In the genomic region with DNA sequence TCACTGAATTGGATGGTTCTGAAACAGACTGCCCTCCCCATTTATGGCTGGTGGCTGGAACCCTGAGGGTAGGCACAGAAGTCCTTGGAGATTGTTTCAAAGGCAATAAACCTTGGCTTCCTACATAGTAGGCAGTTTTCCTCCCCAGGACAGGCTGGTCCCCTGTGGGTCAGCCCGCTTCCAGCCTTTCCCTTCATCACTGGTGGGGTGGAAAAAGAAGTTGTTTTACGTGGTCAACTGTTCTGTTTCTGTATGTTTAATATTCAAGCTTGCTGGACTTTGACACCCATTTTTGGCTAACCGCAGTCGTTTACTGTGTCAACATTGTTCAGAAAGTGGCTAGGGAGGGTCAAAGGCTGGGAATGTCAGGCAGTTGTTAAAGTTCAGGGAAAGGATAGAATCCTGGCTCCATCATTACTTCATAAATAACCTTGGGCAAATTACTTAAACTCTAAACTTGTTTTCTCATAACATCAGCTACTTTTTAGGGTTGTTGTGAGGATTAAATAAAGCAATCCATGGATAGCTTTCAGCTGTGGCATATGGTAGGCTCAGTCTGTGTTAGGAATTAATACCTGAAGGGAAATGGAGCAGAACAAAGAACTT, we compare ENCODE assay signal across 2 cellular contexts.
TF ChIP-seq lines count a peak whose summit lies in the region.

No MANE protein-coding gene starts in this region.

TF ChIP-seq in SK-N-SH, 30 proteins besides CTCF, POLR2A, EP300 and RAD21 (continued from another document):
- TF ChIP-seq, protein P1, sequence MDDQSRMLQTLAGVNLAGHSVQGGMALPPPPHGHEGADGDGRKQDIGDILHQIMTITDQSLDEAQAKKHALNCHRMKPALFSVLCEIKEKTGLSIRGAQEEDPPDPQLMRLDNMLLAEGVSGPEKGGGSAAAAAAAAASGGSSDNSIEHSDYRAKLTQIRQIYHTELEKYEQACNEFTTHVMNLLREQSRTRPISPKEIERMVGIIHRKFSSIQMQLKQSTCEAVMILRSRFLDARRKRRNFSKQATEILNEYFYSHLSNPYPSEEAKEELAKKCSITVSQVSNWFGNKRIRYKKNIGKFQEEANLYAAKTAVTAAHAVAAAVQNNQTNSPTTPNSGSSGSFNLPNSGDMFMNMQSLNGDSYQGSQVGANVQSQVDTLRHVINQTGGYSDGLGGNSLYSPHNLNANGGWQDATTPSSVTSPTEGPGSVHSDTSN (IDR thresholded peaks at IDR 0.05): no peak
- TF ChIP-seq SMC3 (IDR thresholded peaks at IDR 0.05; ENCODE audit: low read depth, low read length) (no peak), ELF1 (IDR thresholded peaks at IDR 0.05) (no peak), FOXJ3 (CRISPR knock-in tag; IDR thresholded peaks at IDR 0.05) (no peak)

TF ChIP-seq in SK-N-SH treated with all-trans-retinoic acid at 6 μM for 48 hours, 23 proteins besides CTCF, POLR2A, EP300 and RAD21 (continued from another document):
- TF ChIP-seq, protein P2, sequence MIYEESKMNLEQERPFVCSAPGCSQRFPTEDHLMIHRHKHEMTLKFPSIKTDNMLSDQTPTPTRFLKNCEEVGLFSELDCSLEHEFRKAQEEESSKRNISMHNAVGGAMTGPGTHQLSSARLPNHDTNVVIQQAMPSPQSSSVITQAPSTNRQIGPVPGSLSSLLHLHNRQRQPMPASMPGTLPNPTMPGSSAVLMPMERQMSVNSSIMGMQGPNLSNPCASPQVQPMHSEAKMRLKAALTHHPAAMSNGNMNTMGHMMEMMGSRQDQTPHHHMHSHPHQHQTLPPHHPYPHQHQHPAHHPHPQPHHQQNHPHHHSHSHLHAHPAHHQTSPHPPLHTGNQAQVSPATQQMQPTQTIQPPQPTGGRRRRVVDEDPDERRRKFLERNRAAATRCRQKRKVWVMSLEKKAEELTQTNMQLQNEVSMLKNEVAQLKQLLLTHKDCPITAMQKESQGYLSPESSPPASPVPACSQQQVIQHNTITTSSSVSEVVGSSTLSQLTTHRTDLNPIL (CRISPR knock-in tag; IDR thresholded peaks at IDR 0.05; ENCODE audit: low read depth): no peak
- TF ChIP-seq, protein P3, sequence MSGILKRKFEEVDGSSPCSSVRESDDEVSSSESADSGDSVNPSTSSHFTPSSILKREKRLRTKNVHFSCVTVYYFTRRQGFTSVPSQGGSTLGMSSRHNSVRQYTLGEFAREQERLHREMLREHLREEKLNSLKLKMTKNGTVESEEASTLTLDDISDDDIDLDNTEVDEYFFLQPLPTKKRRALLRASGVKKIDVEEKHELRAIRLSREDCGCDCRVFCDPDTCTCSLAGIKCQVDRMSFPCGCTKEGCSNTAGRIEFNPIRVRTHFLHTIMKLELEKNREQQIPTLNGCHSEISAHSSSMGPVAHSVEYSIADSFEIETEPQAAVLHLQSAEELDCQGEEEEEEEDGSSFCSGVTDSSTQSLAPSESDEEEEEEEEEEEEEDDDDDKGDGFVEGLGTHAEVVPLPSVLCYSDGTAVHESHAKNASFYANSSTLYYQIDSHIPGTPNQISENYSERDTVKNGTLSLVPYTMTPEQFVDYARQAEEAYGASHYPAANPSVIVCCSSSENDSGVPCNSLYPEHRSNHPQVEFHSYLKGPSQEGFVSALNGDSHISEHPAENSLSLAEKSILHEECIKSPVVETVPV (CRISPR knock-in tag; IDR thresholded peaks at IDR 0.05): no peak
- TF ChIP-seq ZNF565 (CRISPR knock-in tag; conservative IDR thresholded peaks at IDR 0.05; ENCODE audit: low read depth) (no peak), SNAI2 (CRISPR knock-in tag; IDR thresholded peaks at IDR 0.05) (no peak), GLIS3 (CRISPR knock-in tag; IDR thresholded peaks at IDR 0.05) (no peak), ZFP30 (CRISPR knock-in tag; IDR thresholded peaks at IDR 0.05) (no peak), ZNF70 (CRISPR knock-in tag; IDR thresholded peaks at IDR 0.05) (no peak), ZFP3 (CRISPR knock-in tag; IDR thresholded peaks at IDR 0.05) (no peak), ARNTL (CRISPR knock-in tag; IDR thresholded peaks at IDR 0.05; ENCODE audit: borderline replicate concordance, low read depth) (no peak), TCF4 (CRISPR knock-in tag; IDR thresholded peaks at IDR 0.05; ENCODE audit: borderline replicate concordance) (no peak), ESRRG (CRISPR knock-in tag; IDR thresholded peaks at IDR 0.05) (no peak)
- TF ChIP-seq, protein P4, sequence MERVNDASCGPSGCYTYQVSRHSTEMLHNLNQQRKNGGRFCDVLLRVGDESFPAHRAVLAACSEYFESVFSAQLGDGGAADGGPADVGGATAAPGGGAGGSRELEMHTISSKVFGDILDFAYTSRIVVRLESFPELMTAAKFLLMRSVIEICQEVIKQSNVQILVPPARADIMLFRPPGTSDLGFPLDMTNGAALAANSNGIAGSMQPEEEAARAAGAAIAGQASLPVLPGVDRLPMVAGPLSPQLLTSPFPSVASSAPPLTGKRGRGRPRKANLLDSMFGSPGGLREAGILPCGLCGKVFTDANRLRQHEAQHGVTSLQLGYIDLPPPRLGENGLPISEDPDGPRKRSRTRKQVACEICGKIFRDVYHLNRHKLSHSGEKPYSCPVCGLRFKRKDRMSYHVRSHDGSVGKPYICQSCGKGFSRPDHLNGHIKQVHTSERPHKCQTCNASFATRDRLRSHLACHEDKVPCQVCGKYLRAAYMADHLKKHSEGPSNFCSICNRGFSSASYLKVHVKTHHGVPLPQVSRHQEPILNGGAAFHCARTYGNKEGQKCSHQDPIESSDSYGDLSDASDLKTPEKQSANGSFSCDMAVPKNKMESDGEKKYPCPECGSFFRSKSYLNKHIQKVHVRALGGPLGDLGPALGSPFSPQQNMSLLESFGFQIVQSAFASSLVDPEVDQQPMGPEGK (CRISPR knock-in tag; IDR thresholded peaks at IDR 0.05; ENCODE audit: borderline replicate concordance): no peak
TF ChIP-seq in SK-N-SH treated with all-trans-retinoic acid at 6 μM for 48 hours: peak in this region for 0.
